ENCODE assay signal across 33 cellular contexts in the genomic region with DNA sequence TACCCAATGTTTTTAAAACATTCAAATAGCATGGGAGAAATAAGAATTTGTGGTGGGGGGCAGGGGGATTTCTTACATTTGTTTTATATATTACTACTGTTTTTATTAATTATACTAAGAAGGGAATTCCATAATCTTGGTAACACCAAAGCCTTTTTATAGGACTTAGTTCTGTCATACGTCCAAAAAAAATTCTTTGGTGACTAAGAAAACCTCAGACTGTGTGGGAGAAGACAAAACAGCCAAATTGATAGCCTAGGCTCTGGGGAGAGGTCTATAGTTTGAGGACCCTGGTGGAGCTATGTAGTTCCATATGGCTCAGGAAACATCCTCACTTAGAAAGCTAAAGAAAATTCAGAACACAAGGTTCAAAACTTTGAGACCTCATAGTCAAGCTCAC. TPM values are rescaled to one million over a fixed set of nuclear protein-coding genes. Genes with fewer than 3 reads are reported as not detected.
A peak's percentile ranks its signal among the peaks of the same experiment; 100 is the strongest.
DNase-seq lines count a peak whose midpoint lies in the region; ATAC-seq and TF ChIP-seq lines count a peak whose summit lies in the region.
"Had no signal": no experiment of that assay in that cellular context is flagged by ENCODE, and none has a peak within 500 bp of the region (broad histone marks: within the 10 kb centered on the region; RNA-seq: fewer than 3 reads in every experiment).

No MANE protein-coding gene starts in this region.

- H3K27me3 ChIP-seq in ascending aorta = no peaks in the 10 kb centered on the region
- no peaks in the 10 kb centered on the region for H3K27me3 ChIP-seq in suprapubic skin
- H3K27me3 ChIP-seq: MG63, stomach had no signal

- CTCF ChIA-PET in activated naive CD4-positive, alpha-beta T cell treated with anti-CD3 and anti-CD28 coated beads, Interleukin-2, amount 10 ng/mL, durations not matched to agents 7 days and 5 days (lab: Charles Lee) = no interaction called here

- no peak overlapping the region for H3K4me3 Mint-ChIP-seq in activated naive CD4-positive, alpha-beta T cell treated with anti-CD3 and anti-CD28 coated beads, Interleukin-2, amount 10 ng/mL, durations not matched to agents 7 days and 5 days
- H3K4me3 Mint-ChIP-seq: activated CD4-positive, alpha-beta T cell treated with anti-CD3 and anti-CD28 coated beads for 36 hours; activated naive CD8-positive, alpha-beta T cell; IgD-negative memory B cell; natural killer cell treated with Interleukin-12 subunit alpha and Interleukin-12 subunit beta and Interleukin-15 and Interleukin-18, amount 100 ng/mL, for 72 hours; T-helper 17 cell; type B pancreatic cell had no signal

- no peak overlapping the region for H3K27ac Mint-ChIP-seq in activated naive CD4-positive, alpha-beta T cell treated with anti-CD3 and anti-CD28 coated beads, Interleukin-2, amount 10 ng/mL, durations not matched to agents 7 days and 5 days
- H3K27ac Mint-ChIP-seq: activated CD4-positive, alpha-beta T cell treated with anti-CD3 and anti-CD28 coated beads for 36 hours; activated naive CD8-positive, alpha-beta T cell; IgD-negative memory B cell; natural killer cell treated with Interleukin-12 subunit alpha and Interleukin-12 subunit beta and Interleukin-15 and Interleukin-18, amount 100 ng/mL, for 72 hours; T-helper 17 cell; type B pancreatic cell had no signal

- 51% methylated on average over 1 of the region's 1 CpG for WGBS in suprapubic skin

- peak overlapping the region; percentile 30 to 52 for H3K27ac ChIP-seq in ascending aorta
- H3K27ac ChIP-seq in suprapubic skin = no peak overlapping the region
- H3K27ac ChIP-seq: SK-N-MC, skin epidermis, stomach had no signal

- no peak for TF ChIP-seq CTCF in AG10803 (conservative IDR thresholded peaks at IDR 0.05; ENCODE audit: low read length)
- no peak for TF ChIP-seq CTCF in ascending aorta (IDR thresholded peaks at IDR 0.05)
- no peak for TF ChIP-seq CTCF in fibroblast of villous mesenchyme (IDR thresholded peaks at IDR 0.05; ENCODE audit: insufficient read depth, low read depth, low read length)
- no peak for TF ChIP-seq CTCF in suprapubic skin (IDR thresholded peaks at IDR 0.05)

- peak; percentile 39 for DNase-seq in AG10803 (ENCODE audit: low read depth)
- peak; percentile 29 for DNase-seq in LHCN-M2 (ENCODE audit: low read depth)
- DNase-seq in ascending aorta (ENCODE audit: low spot score in 2 of 2) = no peak
- peak; percentile 36 for DNase-seq in fibroblast of villous mesenchyme (ENCODE audit: low read depth)
- no peak for DNase-seq in suprapubic skin (ENCODE audit: low spot score in 2 of 2)
- no peak for DNase-seq in AML-193 (lab: John Stamatoyannopoulos, UW)
- DNase-seq in activated naive CD4-positive, alpha-beta T cell treated with anti-CD3 and anti-CD28 coated beads, Interleukin-2, amount 10 ng/mL, durations not matched to agents 7 days and 5 days = no peak
- DNase-seq: activated CD4-positive, alpha-beta T cell treated with anti-CD3 and anti-CD28 coated beads for 36 hours; activated T-cell treated with anti-CD3 and anti-CD28 coated beads for 4 hours; aorta; C1 segment of cervical spinal cord; Caco-2; cerebellar nuclear complex; DND-41; dorsolateral prefrontal cortex; kidney; MG63; NCI-H1417 treated with DMSO at 0.1 percent for 48 hours; NCI-H2081 treated with DMSO at 0.1 percent for 48 hours; NCI-H82; stomach; T-helper 17 cell had no signal

- H3K9me3 ChIP-seq in ascending aorta (no peaks in the 10 kb centered on the region), suprapubic skin (no peaks in the 10 kb centered on the region)
- H3K9me3 ChIP-seq: Caco-2, MG63, stomach had no signal

- H3K36me3 Mint-ChIP-seq in activated naive CD4-positive, alpha-beta T cell treated with anti-CD3 and anti-CD28 coated beads, Interleukin-2, amount 10 ng/mL, durations not matched to agents 7 days and 5 days = no peaks in the 10 kb centered on the region

- H3K36me3 ChIP-seq in ascending aorta (no peaks in the 10 kb centered on the region), suprapubic skin (no peaks in the 10 kb centered on the region)
- H3K36me3 ChIP-seq: MG63 had no signal

- intact Hi-C loops in ascending aorta (cut with DNase I) = no loop called here

- H3K27me3 Mint-ChIP-seq in activated naive CD4-positive, alpha-beta T cell treated with anti-CD3 and anti-CD28 coated beads, Interleukin-2, amount 10 ng/mL, durations not matched to agents 7 days and 5 days = peaks cover 1% of the 10 kb centered on the region
- H3K27me3 Mint-ChIP-seq: IgD-negative memory B cell, T-helper 17 cell, type B pancreatic cell had no signal

- H3K4me1 ChIP-seq in ascending aorta (peaks cover 0 to 14% of the 10 kb centered on the region in 2 donors), suprapubic skin (no peaks in the 10 kb centered on the region)
- H3K4me1 ChIP-seq: stomach had no signal

- no peak for TF ChIP-seq EP300 in suprapubic skin (IDR thresholded peaks at IDR 0.05)

- ATAC-seq in GM18517 (IDR thresholded peaks at IDR 0.05; ENCODE audit: unreplicated experiment) = no peak
- ATAC-seq: activated CD4-positive, alpha-beta T cell treated with anti-CD3 and anti-CD28 coated beads for 36 hours; natural killer cell treated with Interleukin-12 subunit alpha and Interleukin-12 subunit beta and Interleukin-15 and Interleukin-18, amount 100 ng/mL, for 72 hours; T-helper 17 cell had no signal

- H3K4me1 Mint-ChIP-seq in activated naive CD4-positive, alpha-beta T cell treated with anti-CD3 and anti-CD28 coated beads, Interleukin-2, amount 10 ng/mL, durations not matched to agents 7 days and 5 days = no peaks in the 10 kb centered on the region
- H3K4me1 Mint-ChIP-seq: activated CD4-positive, alpha-beta T cell treated with anti-CD3 and anti-CD28 coated beads for 36 hours; T-helper 17 cell had no signal

- no peak for TF ChIP-seq POLR2A in suprapubic skin (IDR thresholded peaks at IDR 0.05)

- no peaks in the 10 kb centered on the region for H3K9me3 Mint-ChIP-seq in activated naive CD4-positive, alpha-beta T cell treated with anti-CD3 and anti-CD28 coated beads, Interleukin-2, amount 10 ng/mL, durations not matched to agents 7 days and 5 days
- H3K9me3 Mint-ChIP-seq: natural killer cell treated with Interleukin-12 subunit alpha and Interleukin-12 subunit beta and Interleukin-15 and Interleukin-18, amount 100 ng/mL, for 72 hours; type B pancreatic cell had no signal

- H3K4me3 ChIP-seq in AG10803 (ENCODE audit: low read length) (no peak overlapping the region), ascending aorta (no peak overlapping the region), fibroblast of villous mesenchyme (ENCODE audit: low read depth, low read length) (no peak overlapping the region), suprapubic skin (no peak overlapping the region)
- H3K4me3 ChIP-seq: dorsolateral prefrontal cortex, MG63, SK-N-MC, skin epidermis, stomach had no signal

RNA-seq across cellular contexts. Expression of a gene that starts 23.4 kb away (rescaled TPM):
- not detected in 2 replicates for total RNA-seq in LHCN-M2 (2014; rRNA removed)
- polyA plus RNA-seq in LHCN-M2 (2012) = not detected
- total RNA-seq in ascending aorta = not detected
- total RNA-seq in fibroblast of villous mesenchyme = not detected in 2 replicates
- 1 to 10 TPM; 1.1 to 5.5 (median 3.0) TPM for total RNA-seq in suprapubic skin
- total RNA-seq: activated CD4-positive, alpha-beta T cell treated with anti-CD3 and anti-CD28 coated beads for 36 hours; Caco-2; dorsolateral prefrontal cortex; H1; kidney; liver; mononuclear cell; natural killer cell treated with Interleukin-12 subunit alpha and Interleukin-12 subunit beta and Interleukin-15 and Interleukin-18, amount 100 ng/mL, for 72 hours; omental fat pad; T-helper 17 cell had no signal
- polyA plus RNA-seq: aorta, IgD-negative memory B cell, liver had no signal

Comparison
In these comparisons a context has a peak if more than half of its experiments do, and no peak if none do; other contexts are left out.
1. DNase-seq: peak in AG10803 (single experiment), LHCN-M2 (single experiment) and fibroblast of villous mesenchyme (single experiment); none in ascending aorta (0 of 2), suprapubic skin (0 of 2), AML-193 (0 of 2) and activated naive CD4-positive, alpha-beta T cell treated with anti-CD3 and anti-CD28 coated beads, Interleukin-2, amount 10 ng/mL, durations not matched to agents 7 days and 5 days (single experiment).